Comparison of ENCODE assay signal across 19 cellular contexts in the genomic region with DNA sequence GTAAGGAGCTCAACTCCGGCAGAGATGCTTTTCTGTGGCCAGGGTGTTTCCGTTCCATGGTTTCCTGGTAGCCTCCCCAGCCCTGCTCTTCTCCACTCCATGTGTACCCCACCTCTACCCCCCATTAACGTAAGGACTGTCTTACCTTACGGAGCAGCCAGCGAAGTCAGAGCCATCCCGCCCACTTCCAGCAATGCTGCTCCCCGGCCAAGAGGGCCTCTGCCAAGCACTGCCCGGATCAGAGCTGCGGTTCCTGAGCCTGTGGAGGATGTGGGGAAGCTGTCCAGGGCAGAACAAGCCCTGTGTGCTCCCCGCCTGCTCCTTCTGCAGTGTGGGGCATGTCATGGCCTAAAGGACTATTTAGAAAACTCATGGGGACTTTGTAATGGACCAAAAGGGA.
"Had no signal": no experiment of that assay in that cellular context is flagged by ENCODE, and none has a peak within 500 bp of the region (broad histone marks: within the 10 kb centered on the region; RNA-seq: fewer than 3 reads in every experiment).

No MANE protein-coding gene starts in this region.

- H3K36me3 Mint-ChIP-seq: natural killer cell treated with Interleukin-12 subunit alpha and Interleukin-12 subunit beta and Interleukin-15 and Interleukin-18, amount 100 ng/mL, for 72 hours; stimulated activated naive B cell treated with anti-CD40 and anti-IgM and Interleukin-4, amounts not matched to agents 10 μg/mL and 1 μg/mL and 100 μg/mL, for 72 hours had no signal

- H2AFZ ChIP-seq: parathyroid adenoma had no signal

- ATAC-seq: effector memory CD8-positive, alpha-beta T cell; gastrocnemius medialis; left lobe of liver; natural killer cell treated with Interleukin-12 subunit alpha and Interleukin-12 subunit beta and Interleukin-15 and Interleukin-18, amount 100 ng/mL, for 72 hours; sciatic nerve; stimulated activated naive B cell treated with anti-CD40 and anti-IgM and Interleukin-4, amounts not matched to agents 10 μg/mL and 1 μg/mL and 100 μg/mL, for 72 hours; stimulated activated naive CD8-positive, alpha-beta T cell treated with anti-CD3 and anti-CD28 coated beads, Interleukin-15, amount 100 ng/mL, for 72 hours had no signal

- H3K9me3 ChIP-seq: esophagus muscularis mucosa, gastrocnemius medialis, testis, transverse colon had no signal

- H3K4me3 ChIP-seq: esophagus muscularis mucosa, gastrocnemius medialis, testis, transverse colon had no signal

- H3K36me3 ChIP-seq: esophagus muscularis mucosa, gastrocnemius medialis, transverse colon had no signal

- H3K4me3 Mint-ChIP-seq: dendritic cell treated with granulocyte-macrophage colony-stimulating factor and Interleukin-4, amounts not matched to agents 40 ng/mL and 50 ng/mL, for 4 days; effector memory CD8-positive, alpha-beta T cell; natural killer cell treated with Interleukin-12 subunit alpha and Interleukin-12 subunit beta and Interleukin-15 and Interleukin-18, amount 100 ng/mL, for 72 hours; stimulated activated naive B cell treated with anti-CD40 and anti-IgM and Interleukin-4, amounts not matched to agents 10 μg/mL and 1 μg/mL and 100 μg/mL, for 72 hours; stimulated activated naive CD8-positive, alpha-beta T cell treated with anti-CD3 and anti-CD28 coated beads, Interleukin-15, amount 100 ng/mL, for 72 hours had no signal

- DNase-seq: effector memory CD8-positive, alpha-beta T cell; gastrocnemius medialis; islet precursor cell; mesenchymal stem cell; midbrain; occipital lobe; stimulated activated CD4-positive, alpha-beta T cell treated with anti-CD3 and anti-CD28 coated beads, Interleukin-2, amount 100 ng/mL, for 24 hours; stimulated activated CD4-positive, alpha-beta T cell treated with anti-CD3 and anti-CD28 coated beads, Interleukin-4, amount 100 ng/mL, for 4 hours; stimulated activated naive B cell treated with anti-CD40 and anti-IgM and Interleukin-4, amounts not matched to agents 10 μg/mL and 1 μg/mL and 100 μg/mL, for 72 hours; stimulated activated naive CD8-positive, alpha-beta T cell treated with anti-CD3 and anti-CD28 coated beads, Interleukin-15, amount 100 ng/mL, for 72 hours; testis; transverse colon had no signal

- H3K9ac ChIP-seq: parathyroid adenoma had no signal

- H3K4me1 ChIP-seq: gastrocnemius medialis, testis, transverse colon had no signal

- H3K4me1 Mint-ChIP-seq: stimulated activated naive CD8-positive, alpha-beta T cell treated with anti-CD3 and anti-CD28 coated beads, Interleukin-15, amount 100 ng/mL, for 72 hours had no signal

- H3K27ac Mint-ChIP-seq: dendritic cell treated with granulocyte-macrophage colony-stimulating factor and Interleukin-4, amounts not matched to agents 40 ng/mL and 50 ng/mL, for 4 days; natural killer cell treated with Interleukin-12 subunit alpha and Interleukin-12 subunit beta and Interleukin-15 and Interleukin-18, amount 100 ng/mL, for 72 hours had no signal

- H3K9me3 Mint-ChIP-seq: dendritic cell treated with granulocyte-macrophage colony-stimulating factor and Interleukin-4, amounts not matched to agents 40 ng/mL and 50 ng/mL, for 4 days; effector memory CD8-positive, alpha-beta T cell; natural killer cell treated with Interleukin-12 subunit alpha and Interleukin-12 subunit beta and Interleukin-15 and Interleukin-18, amount 100 ng/mL, for 72 hours; stimulated activated naive B cell treated with anti-CD40 and anti-IgM and Interleukin-4, amounts not matched to agents 10 μg/mL and 1 μg/mL and 100 μg/mL, for 72 hours; stimulated activated naive CD8-positive, alpha-beta T cell treated with anti-CD3 and anti-CD28 coated beads, Interleukin-15, amount 100 ng/mL, for 72 hours had no signal

- H3K27ac ChIP-seq: epithelial cell of prostate, esophagus muscularis mucosa, gastrocnemius medialis, parathyroid adenoma, testis, transverse colon had no signal

- H3K27me3 ChIP-seq: esophagus muscularis mucosa, gastrocnemius medialis, testis, transverse colon had no signal
